ENCODE assay signal across 1 cellular context in the genomic region with DNA sequence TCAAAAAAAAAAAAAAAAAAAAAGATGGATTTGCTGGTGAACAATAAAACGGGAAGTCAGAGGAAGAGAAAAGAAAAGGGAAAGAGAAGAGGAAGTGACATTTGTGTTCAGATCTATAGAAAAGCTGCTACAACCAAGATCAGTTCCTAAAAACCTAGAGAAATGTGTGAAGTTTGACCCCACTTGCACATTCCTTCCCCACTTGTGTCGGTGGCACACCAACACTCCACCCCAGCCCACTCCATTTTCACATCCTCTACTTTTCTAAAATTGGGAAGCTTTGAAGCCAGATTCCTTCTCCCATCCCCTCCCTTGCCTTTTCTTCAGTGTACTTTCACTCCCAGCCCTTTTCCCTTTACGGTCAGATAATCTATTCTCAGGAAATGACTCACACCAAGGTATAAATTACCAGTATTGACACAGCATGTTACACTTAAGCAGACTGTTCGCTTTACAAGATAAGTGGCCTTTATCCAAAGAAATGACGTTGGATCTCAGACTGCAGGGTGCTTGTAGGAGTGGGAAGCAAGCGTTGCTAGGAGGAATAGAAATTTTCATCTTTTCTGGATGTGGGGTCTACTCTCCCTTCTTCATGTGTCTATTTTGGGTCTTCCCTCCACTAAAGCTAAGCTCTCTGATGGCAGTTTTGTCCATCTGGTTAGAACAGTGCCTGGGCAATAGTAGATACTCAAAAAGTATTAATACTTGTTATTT.
TF ChIP-seq lines count a peak whose summit lies in the region.

No MANE protein-coding gene starts in this region.

TF ChIP-seq in HepG2, 621 proteins besides CTCF, POLR2A, EP300 and RAD21 (continued from another document and continues in another):
- TF ChIP-seq, protein P1, sequence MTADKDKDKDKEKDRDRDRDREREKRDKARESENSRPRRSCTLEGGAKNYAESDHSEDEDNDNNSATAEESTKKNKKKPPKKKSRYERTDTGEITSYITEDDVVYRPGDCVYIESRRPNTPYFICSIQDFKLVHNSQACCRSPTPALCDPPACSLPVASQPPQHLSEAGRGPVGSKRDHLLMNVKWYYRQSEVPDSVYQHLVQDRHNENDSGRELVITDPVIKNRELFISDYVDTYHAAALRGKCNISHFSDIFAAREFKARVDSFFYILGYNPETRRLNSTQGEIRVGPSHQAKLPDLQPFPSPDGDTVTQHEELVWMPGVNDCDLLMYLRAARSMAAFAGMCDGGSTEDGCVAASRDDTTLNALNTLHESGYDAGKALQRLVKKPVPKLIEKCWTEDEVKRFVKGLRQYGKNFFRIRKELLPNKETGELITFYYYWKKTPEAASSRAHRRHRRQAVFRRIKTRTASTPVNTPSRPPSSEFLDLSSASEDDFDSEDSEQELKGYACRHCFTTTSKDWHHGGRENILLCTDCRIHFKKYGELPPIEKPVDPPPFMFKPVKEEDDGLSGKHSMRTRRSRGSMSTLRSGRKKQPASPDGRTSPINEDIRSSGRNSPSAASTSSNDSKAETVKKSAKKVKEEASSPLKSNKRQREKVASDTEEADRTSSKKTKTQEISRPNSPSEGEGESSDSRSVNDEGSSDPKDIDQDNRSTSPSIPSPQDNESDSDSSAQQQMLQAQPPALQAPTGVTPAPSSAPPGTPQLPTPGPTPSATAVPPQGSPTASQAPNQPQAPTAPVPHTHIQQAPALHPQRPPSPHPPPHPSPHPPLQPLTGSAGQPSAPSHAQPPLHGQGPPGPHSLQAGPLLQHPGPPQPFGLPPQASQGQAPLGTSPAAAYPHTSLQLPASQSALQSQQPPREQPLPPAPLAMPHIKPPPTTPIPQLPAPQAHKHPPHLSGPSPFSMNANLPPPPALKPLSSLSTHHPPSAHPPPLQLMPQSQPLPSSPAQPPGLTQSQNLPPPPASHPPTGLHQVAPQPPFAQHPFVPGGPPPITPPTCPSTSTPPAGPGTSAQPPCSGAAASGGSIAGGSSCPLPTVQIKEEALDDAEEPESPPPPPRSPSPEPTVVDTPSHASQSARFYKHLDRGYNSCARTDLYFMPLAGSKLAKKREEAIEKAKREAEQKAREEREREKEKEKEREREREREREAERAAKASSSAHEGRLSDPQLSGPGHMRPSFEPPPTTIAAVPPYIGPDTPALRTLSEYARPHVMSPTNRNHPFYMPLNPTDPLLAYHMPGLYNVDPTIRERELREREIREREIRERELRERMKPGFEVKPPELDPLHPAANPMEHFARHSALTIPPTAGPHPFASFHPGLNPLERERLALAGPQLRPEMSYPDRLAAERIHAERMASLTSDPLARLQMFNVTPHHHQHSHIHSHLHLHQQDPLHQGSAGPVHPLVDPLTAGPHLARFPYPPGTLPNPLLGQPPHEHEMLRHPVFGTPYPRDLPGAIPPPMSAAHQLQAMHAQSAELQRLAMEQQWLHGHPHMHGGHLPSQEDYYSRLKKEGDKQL (CRISPR knock-in tag; IDR thresholded peaks at IDR 0.05; ENCODE audit: low read depth), result peak; percentile 57; the same call in 1 of the 2 replicates
- TF ChIP-seq ZNF251 (CRISPR knock-in tag; IDR thresholded peaks at IDR 0.05) (no peak), TEF (CRISPR knock-in tag; IDR thresholded peaks at IDR 0.05) (no peak), RARG (CRISPR knock-in tag; IDR thresholded peaks at IDR 0.05; ENCODE audit: low read depth) (no peak), GTF3A (CRISPR knock-in tag; conservative IDR thresholded peaks at IDR 0.05) (no peak), ZBTB7A (CRISPR knock-in tag; IDR thresholded peaks at IDR 0.05) (no peak), CC2D1A (CRISPR knock-in tag; IDR thresholded peaks at IDR 0.05) (no peak), CENPT (CRISPR knock-in tag; IDR thresholded peaks at IDR 0.05; ENCODE audit: low read depth) (no peak), SMAD3 (CRISPR knock-in tag; IDR thresholded peaks at IDR 0.05) (peak; percentile 78; the same call in 1 of the 2 replicates), SRSF1 (optimal IDR thresholded peaks at IDR 0.05; ENCODE audit: low read depth, low read length) (no peak), KAT8 (CRISPR knock-in tag; IDR thresholded peaks at IDR 0.05) (peak; percentile 69), ZNF589 (CRISPR knock-in tag; conservative IDR thresholded peaks at IDR 0.05) (no peak), DPF2 (CRISPR knock-in tag; IDR thresholded peaks at IDR 0.05; ENCODE audit: borderline replicate concordance, low read depth) (peak; percentile 81), ATAD3A (CRISPR knock-in tag; IDR thresholded peaks at IDR 0.05) (no peak), SIX1 (CRISPR knock-in tag; IDR thresholded peaks at IDR 0.05; ENCODE audit: borderline replicate concordance) (peak; percentile 81; the same call in 1 of the 2 replicates), ZC3H13 (CRISPR knock-in tag; IDR thresholded peaks at IDR 0.05) (no peak), CHD4 (IDR thresholded peaks at IDR 0.05; ENCODE audit: borderline replicate concordance, low read length) (no peak), ZNF556 (CRISPR knock-in tag; IDR thresholded peaks at IDR 0.05; ENCODE audit: borderline replicate concordance) (no peak), GATA4 (IDR thresholded peaks at IDR 0.05; ENCODE audit: borderline replicate concordance, low read depth) (peak; percentile 79; the same call in 1 of the 2 replicates), SMAD9 (CRISPR knock-in tag; IDR thresholded peaks at IDR 0.05) (no peak), ARNT2 (CRISPR knock-in tag; IDR thresholded peaks at IDR 0.05; ENCODE audit: low read depth) (peak; percentile 46; the same call in 1 of the 2 replicates), NCOA2 (CRISPR knock-in tag; IDR thresholded peaks at IDR 0.05) (peak; percentile 89), SP1 (IDR thresholded peaks at IDR 0.05) (no peak), SP1 (CRISPR knock-in tag; IDR thresholded peaks at IDR 0.05) (no peak), MYPOP (CRISPR knock-in tag; IDR thresholded peaks at IDR 0.05) (no peak)
- TF ChIP-seq, protein P2, sequence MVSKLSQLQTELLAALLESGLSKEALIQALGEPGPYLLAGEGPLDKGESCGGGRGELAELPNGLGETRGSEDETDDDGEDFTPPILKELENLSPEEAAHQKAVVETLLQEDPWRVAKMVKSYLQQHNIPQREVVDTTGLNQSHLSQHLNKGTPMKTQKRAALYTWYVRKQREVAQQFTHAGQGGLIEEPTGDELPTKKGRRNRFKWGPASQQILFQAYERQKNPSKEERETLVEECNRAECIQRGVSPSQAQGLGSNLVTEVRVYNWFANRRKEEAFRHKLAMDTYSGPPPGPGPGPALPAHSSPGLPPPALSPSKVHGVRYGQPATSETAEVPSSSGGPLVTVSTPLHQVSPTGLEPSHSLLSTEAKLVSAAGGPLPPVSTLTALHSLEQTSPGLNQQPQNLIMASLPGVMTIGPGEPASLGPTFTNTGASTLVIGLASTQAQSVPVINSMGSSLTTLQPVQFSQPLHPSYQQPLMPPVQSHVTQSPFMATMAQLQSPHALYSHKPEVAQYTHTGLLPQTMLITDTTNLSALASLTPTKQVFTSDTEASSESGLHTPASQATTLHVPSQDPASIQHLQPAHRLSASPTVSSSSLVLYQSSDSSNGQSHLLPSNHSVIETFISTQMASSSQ (IDR thresholded peaks at IDR 0.05; ENCODE audit: low read depth), result no peak
- TF ChIP-seq, protein P2 (CRISPR knock-in tag; IDR thresholded peaks at IDR 0.05; ENCODE audit: borderline replicate concordance), result peak; percentile 44; the same call in 1 of the 2 replicates
- TF ChIP-seq, protein P3, sequence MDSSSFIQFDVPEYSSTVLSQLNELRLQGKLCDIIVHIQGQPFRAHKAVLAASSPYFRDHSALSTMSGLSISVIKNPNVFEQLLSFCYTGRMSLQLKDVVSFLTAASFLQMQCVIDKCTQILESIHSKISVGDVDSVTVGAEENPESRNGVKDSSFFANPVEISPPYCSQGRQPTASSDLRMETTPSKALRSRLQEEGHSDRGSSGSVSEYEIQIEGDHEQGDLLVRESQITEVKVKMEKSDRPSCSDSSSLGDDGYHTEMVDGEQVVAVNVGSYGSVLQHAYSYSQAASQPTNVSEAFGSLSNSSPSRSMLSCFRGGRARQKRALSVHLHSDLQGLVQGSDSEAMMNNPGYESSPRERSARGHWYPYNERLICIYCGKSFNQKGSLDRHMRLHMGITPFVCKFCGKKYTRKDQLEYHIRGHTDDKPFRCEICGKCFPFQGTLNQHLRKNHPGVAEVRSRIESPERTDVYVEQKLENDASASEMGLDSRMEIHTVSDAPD (CRISPR knock-in tag; IDR thresholded peaks at IDR 0.05), result no peak
- TF ChIP-seq, protein P4, sequence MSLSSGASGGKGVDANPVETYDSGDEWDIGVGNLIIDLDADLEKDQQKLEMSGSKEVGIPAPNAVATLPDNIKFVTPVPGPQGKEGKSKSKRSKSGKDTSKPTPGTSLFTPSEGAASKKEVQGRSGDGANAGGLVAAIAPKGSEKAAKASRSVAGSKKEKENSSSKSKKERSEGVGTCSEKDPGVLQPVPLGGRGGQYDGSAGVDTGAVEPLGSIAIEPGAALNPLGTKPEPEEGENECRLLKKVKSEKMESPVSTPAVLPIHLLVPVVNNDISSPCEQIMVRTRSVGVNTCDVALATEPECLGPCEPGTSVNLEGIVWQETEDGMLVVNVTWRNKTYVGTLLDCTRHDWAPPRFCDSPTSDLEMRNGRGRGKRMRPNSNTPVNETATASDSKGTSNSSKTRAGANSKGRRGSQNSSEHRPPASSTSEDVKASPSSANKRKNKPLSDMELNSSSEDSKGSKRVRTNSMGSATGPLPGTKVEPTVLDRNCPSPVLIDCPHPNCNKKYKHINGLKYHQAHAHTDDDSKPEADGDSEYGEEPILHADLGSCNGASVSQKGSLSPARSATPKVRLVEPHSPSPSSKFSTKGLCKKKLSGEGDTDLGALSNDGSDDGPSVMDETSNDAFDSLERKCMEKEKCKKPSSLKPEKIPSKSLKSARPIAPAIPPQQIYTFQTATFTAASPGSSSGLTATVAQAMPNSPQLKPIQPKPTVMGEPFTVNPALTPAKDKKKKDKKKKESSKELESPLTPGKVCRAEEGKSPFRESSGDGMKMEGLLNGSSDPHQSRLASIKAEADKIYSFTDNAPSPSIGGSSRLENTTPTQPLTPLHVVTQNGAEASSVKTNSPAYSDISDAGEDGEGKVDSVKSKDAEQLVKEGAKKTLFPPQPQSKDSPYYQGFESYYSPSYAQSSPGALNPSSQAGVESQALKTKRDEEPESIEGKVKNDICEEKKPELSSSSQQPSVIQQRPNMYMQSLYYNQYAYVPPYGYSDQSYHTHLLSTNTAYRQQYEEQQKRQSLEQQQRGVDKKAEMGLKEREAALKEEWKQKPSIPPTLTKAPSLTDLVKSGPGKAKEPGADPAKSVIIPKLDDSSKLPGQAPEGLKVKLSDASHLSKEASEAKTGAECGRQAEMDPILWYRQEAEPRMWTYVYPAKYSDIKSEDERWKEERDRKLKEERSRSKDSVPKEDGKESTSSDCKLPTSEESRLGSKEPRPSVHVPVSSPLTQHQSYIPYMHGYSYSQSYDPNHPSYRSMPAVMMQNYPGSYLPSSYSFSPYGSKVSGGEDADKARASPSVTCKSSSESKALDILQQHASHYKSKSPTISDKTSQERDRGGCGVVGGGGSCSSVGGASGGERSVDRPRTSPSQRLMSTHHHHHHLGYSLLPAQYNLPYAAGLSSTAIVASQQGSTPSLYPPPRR (CRISPR knock-in tag; IDR thresholded peaks at IDR 0.05; ENCODE audit: borderline replicate concordance), result no peak; the same call in 1 of the 2 replicates
- TF ChIP-seq, protein P5, sequence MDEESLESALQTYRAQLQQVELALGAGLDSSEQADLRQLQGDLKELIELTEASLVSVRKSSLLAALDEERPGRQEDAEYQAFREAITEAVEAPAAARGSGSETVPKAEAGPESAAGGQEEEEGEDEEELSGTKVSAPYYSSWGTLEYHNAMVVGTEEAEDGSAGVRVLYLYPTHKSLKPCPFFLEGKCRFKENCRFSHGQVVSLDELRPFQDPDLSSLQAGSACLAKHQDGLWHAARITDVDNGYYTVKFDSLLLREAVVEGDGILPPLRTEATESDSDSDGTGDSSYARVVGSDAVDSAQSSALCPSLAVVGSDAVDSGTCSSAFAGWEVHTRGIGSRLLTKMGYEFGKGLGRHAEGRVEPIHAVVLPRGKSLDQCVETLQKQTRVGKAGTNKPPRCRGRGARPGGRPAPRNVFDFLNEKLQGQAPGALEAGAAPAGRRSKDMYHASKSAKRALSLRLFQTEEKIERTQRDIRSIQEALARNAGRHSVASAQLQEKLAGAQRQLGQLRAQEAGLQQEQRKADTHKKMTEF (CRISPR knock-in tag; IDR thresholded peaks at IDR 0.05), result peak; percentile 70
- TF ChIP-seq, protein P6, sequence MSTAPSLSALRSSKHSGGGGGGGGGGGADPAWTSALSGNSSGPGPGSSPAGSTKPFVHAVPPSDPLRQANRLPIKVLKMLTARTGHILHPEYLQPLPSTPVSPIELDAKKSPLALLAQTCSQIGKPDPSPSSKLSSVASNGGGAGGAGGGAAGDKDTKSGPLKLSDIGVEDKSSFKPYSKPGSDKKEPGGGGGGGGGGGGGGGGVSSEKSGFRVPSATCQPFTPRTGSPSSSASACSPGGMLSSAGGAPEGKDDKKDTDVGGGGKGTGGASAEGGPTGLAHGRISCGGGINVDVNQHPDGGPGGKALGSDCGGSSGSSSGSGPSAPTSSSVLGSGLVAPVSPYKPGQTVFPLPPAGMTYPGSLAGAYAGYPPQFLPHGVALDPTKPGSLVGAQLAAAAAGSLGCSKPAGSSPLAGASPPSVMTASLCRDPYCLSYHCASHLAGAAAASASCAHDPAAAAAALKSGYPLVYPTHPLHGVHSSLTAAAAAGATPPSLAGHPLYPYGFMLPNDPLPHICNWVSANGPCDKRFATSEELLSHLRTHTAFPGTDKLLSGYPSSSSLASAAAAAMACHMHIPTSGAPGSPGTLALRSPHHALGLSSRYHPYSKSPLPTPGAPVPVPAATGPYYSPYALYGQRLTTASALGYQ (CRISPR knock-in tag; IDR thresholded peaks at IDR 0.05), result peak; percentile 46; the same call in 1 of the 2 replicates
